ENCODE assay signal across 10 cellular contexts in genomic region chr2:111072220-111072871, GRCh38. TPM values are rescaled to one million over a fixed set of nuclear protein-coding genes. Genes with fewer than 3 reads are reported as not detected.
DNase-seq lines count a peak whose midpoint lies in the region; ATAC-seq, FAIRE-seq and TF ChIP-seq lines count a peak whose summit lies in the region.
"Had no signal": no experiment of that assay in that cellular context is flagged by ENCODE, and none has a peak within 500 bp of the region (broad histone marks: within the 10 kb centered on the region; RNA-seq: fewer than 3 reads in every experiment).

No MANE protein-coding gene starts in this region.

- no peaks in the 10 kb centered on the region for H3F3A ChIP-seq in neural progenitor cell (ENCODE audit: low read depth)

- H2BK15ac ChIP-seq in neuronal stem cell (ENCODE audit: low read length): no peak overlapping the region

- H3K4me3 ChIP-seq in epithelial cell of esophagus (ENCODE audit: low read length): no peak overlapping the region
- no peak overlapping the region for H3K4me3 ChIP-seq in pancreas
- H3K4me3 ChIP-seq in neuronal stem cell (ENCODE audit: low read length in 2 of 2): no peak overlapping the region
- no peak overlapping the region for H3K4me3 ChIP-seq in neural progenitor cell

- H3K4me3 Mint-ChIP-seq in neural progenitor cell: no peak overlapping the region
- H3K4me3 Mint-ChIP-seq: activated CD8-positive, alpha-beta memory T cell treated with anti-CD3 and anti-CD28 coated beads, Interleukin-2, amount 10 ng/mL, durations not matched to agents 7 days and 5 days had no signal

- H3K27ac Mint-ChIP-seq in neural progenitor cell: no peak overlapping the region
- H3K27ac Mint-ChIP-seq: activated CD8-positive, alpha-beta memory T cell treated with anti-CD3 and anti-CD28 coated beads, Interleukin-2, amount 10 ng/mL, durations not matched to agents 7 days and 5 days had no signal

- intact Hi-C loops in pancreas (cut with DNase I): no loop called here

- H3K36me3 ChIP-seq in pancreas (no peaks in the 10 kb centered on the region), neuronal stem cell (replicated peaks in 1 of 2; ENCODE audit: control insufficient read depth in 2 of 2, insufficient read depth in 2 of 2, low read length in 2 of 2) (no peaks in the 10 kb centered on the region), neural progenitor cell (no peaks in the 10 kb centered on the region)

- no peak overlapping the region for H3K9ac ChIP-seq in neuronal stem cell (ENCODE audit: low read depth, low read length, poor library complexity)
- no peak overlapping the region for H3K9ac ChIP-seq in neural progenitor cell

- no peak overlapping the region for H3K4ac ChIP-seq in neuronal stem cell (ENCODE audit: low read length)

- H3K4me1 Mint-ChIP-seq in neural progenitor cell: peaks cover 10% of the 10 kb centered on the region
- H3K4me1 Mint-ChIP-seq: activated CD8-positive, alpha-beta memory T cell treated with anti-CD3 and anti-CD28 coated beads, Interleukin-2, amount 10 ng/mL, durations not matched to agents 7 days and 5 days had no signal

- no peaks in the 10 kb centered on the region for H3K27me3 ChIP-seq in pancreas
- H3K27me3 ChIP-seq in neuronal stem cell (ENCODE audit: control insufficient read depth in 3 of 3, insufficient read depth in 3 of 3, low read depth in 1 of 3, low read length in 3 of 3): no peaks in the 10 kb centered on the region
- no peaks in the 10 kb centered on the region for H3K27me3 ChIP-seq in neural progenitor cell

- no peaks in the 10 kb centered on the region for H3K27me3 Mint-ChIP-seq in neural progenitor cell (ENCODE audit: insufficient read depth, low read depth)

- no peak overlapping the region for H4K8ac ChIP-seq in neuronal stem cell (ENCODE audit: low read depth, low read length)

- peak overlapping the region in 2 of 4 donors; percentile 38 to 40 for H3K27ac ChIP-seq in pancreas
- H3K27ac ChIP-seq in neuronal stem cell (replicated peaks; ENCODE audit: low read length): no peak overlapping the region
- H3K27ac ChIP-seq in neural progenitor cell: no peak overlapping the region

- no peak for FAIRE-seq in pancreas (lab: Jason Lieb, UNC)
- FAIRE-seq: colon had no signal

- no peak for TF ChIP-seq CTCF in epithelial cell of esophagus (IDR thresholded peaks at IDR 0.05; ENCODE audit: insufficient read depth, low read depth, low read length, missing control alignments)
- no peak for TF ChIP-seq CTCF in pancreas (IDR thresholded peaks at IDR 0.05)
- no peak for TF ChIP-seq CTCF in neural progenitor cell (IDR thresholded peaks at IDR 0.05)

- no peak overlapping the region for H3K18ac ChIP-seq in neuronal stem cell (ENCODE audit: low read length)

- no peaks in the 10 kb centered on the region for H3K79me2 ChIP-seq in neural progenitor cell (ENCODE audit: low read depth)

- no peaks in the 10 kb centered on the region for H3K4me1 ChIP-seq in pancreas
- H3K4me1 ChIP-seq in neuronal stem cell (ENCODE audit: control insufficient read depth in 2 of 2, insufficient read depth in 1 of 2, low read depth in 1 of 2, low read length in 2 of 2): peaks cover 0 to 7% of the 10 kb centered on the region in 2 donors
- H3K4me1 ChIP-seq in neural progenitor cell: no peaks in the 10 kb centered on the region

- no peak overlapping the region for H2BK120ac ChIP-seq in neuronal stem cell (ENCODE audit: low read depth, low read length)

- H3K9me3 Mint-ChIP-seq in neural progenitor cell: peaks cover 20% of the 10 kb centered on the region

- DNase-seq in DMS53 (lab: John Stamatoyannopoulos, UW) (peak; percentile 57), NCI-H446 treated with DMSO at 0.1 percent for 48 hours (lab: John Stamatoyannopoulos, UW) (peak; percentile 74), epithelial cell of esophagus (ENCODE audit: low read depth) (peak; percentile 56), pancreas (no peak), NCI-H345 treated with DMSO at 0.1 percent for 48 hours (lab: John Stamatoyannopoulos, UW; ENCODE audit: unreplicated experiment) (no peak), NCI-H187 treated with DMSO at 0.1 percent for 48 hours (lab: John Stamatoyannopoulos, UW) (no peak), neuronal stem cell (ENCODE audit: low spot score) (no peak), neural progenitor cell (ENCODE audit: low spot score) (no peak)
- DNase-seq: activated CD8-positive, alpha-beta memory T cell treated with anti-CD3 and anti-CD28 coated beads, Interleukin-2, amount 10 ng/mL, durations not matched to agents 7 days and 5 days had no signal

- no peak overlapping the region for H2BK5ac ChIP-seq in neuronal stem cell (ENCODE audit: low read length)

- H3K14ac ChIP-seq in neuronal stem cell (ENCODE audit: low read length): no peak overlapping the region

- H2AFZ ChIP-seq in neuronal stem cell (ENCODE audit: low read length) (no peak overlapping the region), neural progenitor cell (replicated peaks) (no peak overlapping the region)

- WGBS in pancreas, 2 donors: 4 to 11% methylated on average over 2 of the region's 2 CpGs
- WGBS in neuronal stem cell (ENCODE audit: extremely low coverage in 2 of 2, insufficient read length in 2 of 2, insufficient replicate concordance in 1 of 2), 2 donors: no CpG with 5 or more reads among the region's 2 CpGs

- H3K36me3 Mint-ChIP-seq in neural progenitor cell: no peaks in the 10 kb centered on the region

- no peak overlapping the region for H3K23ac ChIP-seq in neuronal stem cell (ENCODE audit: low read depth, low read length, poor library complexity)

- H3K4me2 ChIP-seq in neuronal stem cell (ENCODE audit: insufficient read depth, low read length, poor library complexity, severe bottlenecking) (no peak overlapping the region), neural progenitor cell (no peak overlapping the region)

- ATAC-seq in pancreas: peak in 3 of 4 donors; percentile 48 to 81 (median 77)
- ATAC-seq: activated CD8-positive, alpha-beta memory T cell treated with anti-CD3 and anti-CD28 coated beads, Interleukin-2, amount 10 ng/mL, durations not matched to agents 7 days and 5 days had no signal

- no peaks in the 10 kb centered on the region for H3K9me3 ChIP-seq in pancreas
- H3K9me3 ChIP-seq in neuronal stem cell (replicated peaks in 1 of 2; ENCODE audit: control insufficient read depth in 2 of 2, insufficient read depth in 1 of 2, low read depth in 1 of 2, low read length in 2 of 2): peaks cover 0 to 8% of the 10 kb centered on the region in 2 donors
- peaks cover 21% of the 10 kb centered on the region for H3K9me3 ChIP-seq in neural progenitor cell (ENCODE audit: low read depth)

- H4K91ac ChIP-seq in neuronal stem cell (ENCODE audit: low read depth, low read length, poor library complexity): no peak overlapping the region

- H2AK5ac ChIP-seq in neuronal stem cell (ENCODE audit: low read depth, low read length): no peak overlapping the region

- no peaks in the 10 kb centered on the region for H4K20me1 ChIP-seq in neural progenitor cell (ENCODE audit: low read depth)

- no peaks in the 10 kb centered on the region for H3K79me1 ChIP-seq in neuronal stem cell (ENCODE audit: low read depth, low read length)

- H2BK12ac ChIP-seq in neuronal stem cell (ENCODE audit: low read length): no peak overlapping the region

RNA-seq across cellular contexts. Expression of gene BCL2L11, which starts 48.4 kb away (rescaled TPM):
- total RNA-seq in pancreas: 10 to 100 TPM in 3 of 6 donors, 1 to 10 TPM in 3; 5.5 to 14.9 (median 10.0) TPM
- polyA plus RNA-seq in pancreas: 1 to 10 TPM; 2.7 to 4.4 TPM
- polyA plus RNA-seq in neuronal stem cell (2013, experiment 1 of 2): 32.0 TPM
- polyA plus RNA-seq in neuronal stem cell (2013, experiment 2 of 2): 32.1 TPM
- 46.9 and 54.9 TPM in 2 replicates for total RNA-seq in neural progenitor cell (ENCODE audit: low replicate concordance)

Comparison
In these comparisons a context has a peak if more than half of its experiments do, and no peak if none do; other contexts are left out.
1. DNase-seq: peak in DMS53 (single experiment), NCI-H446 treated with DMSO at 0.1 percent for 48 hours (single experiment) and epithelial cell of esophagus (single experiment); none in pancreas (0 of 6), NCI-H345 treated with DMSO at 0.1 percent for 48 hours (single experiment), NCI-H187 treated with DMSO at 0.1 percent for 48 hours (single experiment), neuronal stem cell (single experiment) and neural progenitor cell (single experiment).